In genomic region chr20:40519928-40520327, GRCh38 we compare ENCODE assay signal across 23 cellular contexts.
"Had no signal": no experiment of that assay in that cellular context is flagged by ENCODE, and none has a peak within 500 bp of the region (broad histone marks: within the 10 kb centered on the region; RNA-seq: fewer than 3 reads in every experiment).

No MANE protein-coding gene starts in this region.

- H3K36me3 ChIP-seq: esophagus squamous epithelium, gastroesophageal sphincter, neural progenitor cell, right lobe of liver, spleen, thoracic aorta, transverse colon, uterus had no signal

- H3K27ac Mint-ChIP-seq: natural killer cell treated with Interleukin-12 subunit alpha and Interleukin-12 subunit beta and Interleukin-15 and Interleukin-18, amount 100 ng/mL, for 72 hours; neural progenitor cell; stimulated activated memory B cell treated with anti-CD40 and anti-IgM and Interleukin-4, amounts not matched to agents 10 μg/mL and 1 μg/mL and 100 μg/mL, for 72 hours; stimulated activated naive CD8-positive, alpha-beta T cell treated with anti-CD3 and anti-CD28 coated beads, Interleukin-15, amount 100 ng/mL, for 72 hours had no signal

- H3K9me3 Mint-ChIP-seq: neural progenitor cell; stimulated activated naive CD8-positive, alpha-beta T cell treated with anti-CD3 and anti-CD28 coated beads, Interleukin-15, amount 100 ng/mL, for 72 hours had no signal

- H3K9ac ChIP-seq: neural progenitor cell had no signal

- H3K4me3 ChIP-seq: esophagus squamous epithelium, gastroesophageal sphincter, neural progenitor cell, psoas muscle, right lobe of liver, spleen, thoracic aorta, transverse colon, uterus had no signal

- H3K36me3 Mint-ChIP-seq: natural killer cell treated with Interleukin-12 subunit alpha and Interleukin-12 subunit beta and Interleukin-15 and Interleukin-18, amount 100 ng/mL, for 72 hours; neural progenitor cell; stimulated activated memory B cell treated with anti-CD40 and anti-IgM and Interleukin-4, amounts not matched to agents 10 μg/mL and 1 μg/mL and 100 μg/mL, for 72 hours had no signal

- H3K4me1 ChIP-seq: esophagus squamous epithelium, gastroesophageal sphincter, neural progenitor cell, psoas muscle, right lobe of liver, transverse colon, uterus had no signal

- H2AFZ ChIP-seq: neural progenitor cell had no signal

- H3K9me3 ChIP-seq: esophagus squamous epithelium, right lobe of liver, thoracic aorta, uterus had no signal

- H3K4me2 ChIP-seq: neural progenitor cell had no signal

- DNase-seq: cerebellar nuclear complex; dermis blood vessel endothelial cell; esophagus squamous epithelium; foreskin fibroblast; glutamatergic neuron; islet precursor cell; occipital lobe; psoas muscle; retina; right lobe of liver; spleen; stimulated activated CD4-positive, alpha-beta T cell treated with anti-CD3 and anti-CD28 coated beads, Interleukin-15, amount 100 ng/mL, for 24 hours; stimulated activated CD4-positive, alpha-beta T cell treated with anti-CD3 and anti-CD28 coated beads, Interleukin-1b, Interleukin-23, amount 100 ng/mL, for 48 hours; stimulated activated CD4-positive, alpha-beta T cell treated with anti-CD3 and anti-CD28 coated beads, Interleukin-4, amount 100 ng/mL, for 24 hours; stimulated activated naive CD8-positive, alpha-beta T cell treated with anti-CD3 and anti-CD28 coated beads, Interleukin-15, amount 100 ng/mL, for 72 hours; substantia nigra; transverse colon; uterus had no signal

- ATAC-seq: gastroesophageal sphincter; psoas muscle; stimulated activated memory B cell treated with anti-CD40 and anti-IgM and Interleukin-4, amounts not matched to agents 10 μg/mL and 1 μg/mL and 100 μg/mL, for 72 hours; stimulated activated naive CD8-positive, alpha-beta T cell treated with anti-CD3 and anti-CD28 coated beads, Interleukin-15, amount 100 ng/mL, for 72 hours had no signal

- H3K27me3 ChIP-seq: gastroesophageal sphincter, neural progenitor cell, right lobe of liver, transverse colon, uterus had no signal

- H3K27ac ChIP-seq: esophagus squamous epithelium, gastroesophageal sphincter, neural progenitor cell, psoas muscle, right lobe of liver, spleen, thoracic aorta, transverse colon, uterus had no signal
